1 cellular context compared by ENCODE assay signal in the genomic region with DNA sequence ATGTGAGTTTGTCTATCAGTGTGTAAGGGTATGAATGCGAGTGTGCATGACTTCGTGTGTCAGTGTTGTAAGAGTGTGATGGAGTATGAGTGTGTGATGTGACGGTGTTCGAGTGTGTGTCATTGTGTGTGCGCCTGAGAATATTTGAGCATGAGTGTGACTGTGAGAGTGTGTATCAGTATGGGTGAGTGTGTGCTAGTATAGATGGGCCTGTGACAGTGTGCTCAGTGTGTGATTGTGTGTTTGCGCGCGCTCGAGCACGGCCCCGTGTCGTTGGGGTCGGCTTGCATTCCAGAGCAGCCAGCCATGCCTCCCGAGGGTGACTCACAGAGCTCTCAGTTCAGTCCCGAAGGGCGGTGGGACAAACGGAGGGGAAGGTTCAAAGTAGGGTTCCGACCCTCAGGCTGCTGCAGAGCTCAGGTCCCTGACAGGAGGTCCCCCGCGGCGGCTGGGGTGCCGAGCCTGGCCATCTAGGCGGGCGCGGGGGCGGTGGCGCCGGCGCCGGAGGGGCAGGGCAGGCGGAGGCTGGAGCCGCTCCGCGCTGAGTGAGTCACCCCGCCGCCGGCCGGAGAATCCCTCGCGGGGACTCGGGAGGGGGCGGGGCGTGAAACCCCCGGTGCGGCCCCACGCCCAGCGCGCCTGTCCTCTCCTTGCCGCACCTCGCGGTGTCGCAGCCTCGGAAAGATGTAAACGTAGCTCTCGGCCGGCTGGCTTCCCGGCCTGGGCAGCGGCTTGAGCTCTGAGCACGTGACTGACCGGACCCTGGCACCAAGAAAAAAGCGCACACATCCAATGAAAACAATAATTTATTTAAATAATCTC.
TF ChIP-seq lines count a peak whose summit lies in the region.

No MANE protein-coding gene starts in this region.

TF ChIP-seq in A549, 52 proteins besides CTCF, POLR2A, EP300 and RAD21 (continued from another document):
- TF ChIP-seq, protein P1, sequence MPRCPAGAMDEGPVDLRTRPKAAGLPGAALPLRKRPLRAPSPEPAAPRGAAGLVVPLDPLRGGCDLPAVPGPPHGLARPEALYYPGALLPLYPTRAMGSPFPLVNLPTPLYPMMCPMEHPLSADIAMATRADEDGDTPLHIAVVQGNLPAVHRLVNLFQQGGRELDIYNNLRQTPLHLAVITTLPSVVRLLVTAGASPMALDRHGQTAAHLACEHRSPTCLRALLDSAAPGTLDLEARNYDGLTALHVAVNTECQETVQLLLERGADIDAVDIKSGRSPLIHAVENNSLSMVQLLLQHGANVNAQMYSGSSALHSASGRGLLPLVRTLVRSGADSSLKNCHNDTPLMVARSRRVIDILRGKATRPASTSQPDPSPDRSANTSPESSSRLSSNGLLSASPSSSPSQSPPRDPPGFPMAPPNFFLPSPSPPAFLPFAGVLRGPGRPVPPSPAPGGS (IDR thresholded peaks at IDR 0.05): 0 out of 3 replicates have a peak, but pooled peaks have one; percentile 29
- TF ChIP-seq GATA3 (IDR thresholded peaks at IDR 0.05; ENCODE audit: borderline replicate concordance) (peak; percentile 29; the same call in 1 of the 2 replicates), JUNB (IDR thresholded peaks at IDR 0.05) (peak; percentile 45; the same call in 1 of the 2 replicates), FOSL2 (IDR thresholded peaks at IDR 0.05) (peak; percentile 75), FOSL2 (CRISPR knock-in tag; IDR thresholded peaks at IDR 0.05) (peak; percentile 94), JUN (IDR thresholded peaks at IDR 0.05) (peak in 1 of 2 experiments; percentile 58; a peak in 1 of 5 replicates), PHF8 (IDR thresholded peaks at IDR 0.05; ENCODE audit: borderline replicate concordance, low read depth) (peak; percentile 44; the same call in 1 of the 2 replicates), MAFK (IDR thresholded peaks at IDR 0.05; ENCODE audit: partially characterized antibody) (no peak), NFE2L2 (conservative IDR thresholded peaks at IDR 0.05; ENCODE audit: low read length) (no peak)
- TF ChIP-seq, protein P2, sequence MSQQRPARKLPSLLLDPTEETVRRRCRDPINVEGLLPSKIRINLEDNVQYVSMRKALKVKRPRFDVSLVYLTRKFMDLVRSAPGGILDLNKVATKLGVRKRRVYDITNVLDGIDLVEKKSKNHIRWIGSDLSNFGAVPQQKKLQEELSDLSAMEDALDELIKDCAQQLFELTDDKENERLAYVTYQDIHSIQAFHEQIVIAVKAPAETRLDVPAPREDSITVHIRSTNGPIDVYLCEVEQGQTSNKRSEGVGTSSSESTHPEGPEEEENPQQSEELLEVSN (IDR thresholded peaks at IDR 0.05; ENCODE audit: borderline replicate concordance, low read depth): peak; percentile 38
